Comparison of ENCODE assay signal across 2 cellular contexts in genomic region chr15:81398456-81398855, GRCh38.
TF ChIP-seq lines count a peak whose summit lies in the region.

No MANE protein-coding gene starts in this region.

TF ChIP-seq in liver, 16 proteins besides CTCF, POLR2A, EP300 and RAD21:
- TF ChIP-seq GABPA (IDR thresholded peaks at IDR 0.05 in 1 of 2, conservative IDR thresholded peaks at IDR 0.05 in 1 of 2) (no peak), JUND (IDR thresholded peaks at IDR 0.05) (no peak), YY1 (IDR thresholded peaks at IDR 0.05) (no peak), SP1 (IDR thresholded peaks at IDR 0.05) (no peak), FOXA2 (IDR thresholded peaks at IDR 0.05) (no peak), HNF4G (IDR thresholded peaks at IDR 0.05) (no peak), RXRA (IDR thresholded peaks at IDR 0.05) (no peak), ZBTB33 (IDR thresholded peaks at IDR 0.05) (no peak), FOXA1 (IDR thresholded peaks at IDR 0.05) (no peak)

TF ChIP-seq in HepG2, 621 proteins besides CTCF, POLR2A, EP300 and RAD21:
- TF ChIP-seq ZNF44 (CRISPR knock-in tag; IDR thresholded peaks at IDR 0.05): no peak
- TF ChIP-seq ZMYM4 (CRISPR knock-in tag; IDR thresholded peaks at IDR 0.05): no peak
- TF ChIP-seq ZBTB8A (CRISPR knock-in tag; IDR thresholded peaks at IDR 0.05; ENCODE audit: borderline replicate concordance, low read depth): no peak
- no peak for TF ChIP-seq SRY (CRISPR knock-in tag; IDR thresholded peaks at IDR 0.05)
- TF ChIP-seq IRX3 (CRISPR knock-in tag; IDR thresholded peaks at IDR 0.05; ENCODE audit: borderline replicate concordance, low read depth): no peak
- no peak for TF ChIP-seq TBX3 (IDR thresholded peaks at IDR 0.05; ENCODE audit: borderline replicate concordance)
- TF ChIP-seq SNAPC4 (CRISPR knock-in tag; IDR thresholded peaks at IDR 0.05): no peak
- TF ChIP-seq ZBTB14 (CRISPR knock-in tag; IDR thresholded peaks at IDR 0.05): no peak
- TF ChIP-seq ZZZ3 (CRISPR knock-in tag; IDR thresholded peaks at IDR 0.05; ENCODE audit: borderline replicate concordance): no peak
- no peak for TF ChIP-seq ZNF12 (CRISPR knock-in tag; IDR thresholded peaks at IDR 0.05)
- no peak for TF ChIP-seq BATF2 (CRISPR knock-in tag; IDR thresholded peaks at IDR 0.05)
- TF ChIP-seq RFX1 (IDR thresholded peaks at IDR 0.05): no peak
- no peak for TF ChIP-seq AGO1 (IDR thresholded peaks at IDR 0.05; ENCODE audit: low read depth, low read length, poor library complexity, severe bottlenecking)
- no peak for TF ChIP-seq ZSCAN22 (CRISPR knock-in tag; IDR thresholded peaks at IDR 0.05)
- no peak for TF ChIP-seq ZNF138 (CRISPR knock-in tag; IDR thresholded peaks at IDR 0.05; ENCODE audit: low read depth)
- no peak for TF ChIP-seq FLYWCH1 (CRISPR knock-in tag; IDR thresholded peaks at IDR 0.05)
- TF ChIP-seq ZNF264 (CRISPR knock-in tag; IDR thresholded peaks at IDR 0.05): no peak
- no peak for TF ChIP-seq PITX1 (CRISPR knock-in tag; IDR thresholded peaks at IDR 0.05)
- TF ChIP-seq GTF2F1 (IDR thresholded peaks at IDR 0.05; ENCODE audit: low read length): no peak
